In genomic region chr2:69559696-69560482, GRCh38 we compare ENCODE assay signal across 8 cellular contexts.
DNase-seq lines count a peak whose midpoint lies in the region; ATAC-seq, FAIRE-seq and TF ChIP-seq lines count a peak whose summit lies in the region.

No MANE protein-coding gene starts in this region.

- H3K27ac ChIP-seq in body of pancreas (no peak overlapping the region), kidney (ENCODE audit: low read depth in 2 of 2, low read length in 2 of 2) (peak overlapping the region in 1 of 2 donors; percentile 4), tibial nerve (no peak overlapping the region)

- POLR2A ChIA-PET in activated CD4-positive, alpha-beta T cell treated with anti-CD3 and anti-CD28 coated beads, Interleukin-2, amount 10 ng/mL, durations not matched to agents 7 days and 5 days (lab: Charles Lee) = no interaction called here

- no peak for TF ChIP-seq EP300 in tibial nerve (IDR thresholded peaks at IDR 0.05)

- WGBS in body of pancreas, 2 donors = 68 to 74% methylated on average over 6 of the region's 6 CpGs
- WGBS in tibial nerve, 2 donors = 84 to 86% methylated on average over 6 of the region's 6 CpGs

- no peaks in the 10 kb centered on the region for H3K27me3 Mint-ChIP-seq in activated CD4-positive, alpha-beta T cell treated with anti-CD3 and anti-CD28 coated beads, Interleukin-2, amount 10 ng/mL, durations not matched to agents 24 days and 14 days
- H3K27me3 Mint-ChIP-seq in activated CD4-positive, alpha-beta T cell treated with anti-CD3 and anti-CD28 coated beads, Interleukin-2, amount 10 ng/mL, durations not matched to agents 7 days and 5 days = no peaks in the 10 kb centered on the region

- ATAC-seq in HG02759 (IDR thresholded peaks at IDR 0.05; ENCODE audit: unreplicated experiment) (peak; percentile 72), body of pancreas (peak; percentile 74), GM18502 (IDR thresholded peaks at IDR 0.05; ENCODE audit: poor library complexity, unreplicated experiment) (no peak)

- no peak for TF ChIP-seq POLR2A in body of pancreas (IDR thresholded peaks at IDR 0.05)
- TF ChIP-seq POLR2A in tibial nerve (IDR thresholded peaks at IDR 0.05) = no peak

- peaks cover 12% of the 10 kb centered on the region for H3K36me3 Mint-ChIP-seq in activated CD4-positive, alpha-beta T cell treated with anti-CD3 and anti-CD28 coated beads, Interleukin-2, amount 10 ng/mL, durations not matched to agents 24 days and 14 days (ENCODE audit: low read depth)
- peaks cover 22% of the 10 kb centered on the region for H3K36me3 Mint-ChIP-seq in activated CD4-positive, alpha-beta T cell treated with anti-CD3 and anti-CD28 coated beads, Interleukin-2, amount 10 ng/mL, durations not matched to agents 7 days and 5 days (ENCODE audit: low read depth)

- peak overlapping the region; percentile 30 for H3K27ac Mint-ChIP-seq in activated CD4-positive, alpha-beta T cell treated with anti-CD3 and anti-CD28 coated beads, Interleukin-2, amount 10 ng/mL, durations not matched to agents 24 days and 14 days
- no peak overlapping the region for H3K27ac Mint-ChIP-seq in activated CD4-positive, alpha-beta T cell treated with anti-CD3 and anti-CD28 coated beads, Interleukin-2, amount 10 ng/mL, durations not matched to agents 7 days and 5 days

- no peak overlapping the region for H3K4me3 Mint-ChIP-seq in activated CD4-positive, alpha-beta T cell treated with anti-CD3 and anti-CD28 coated beads, Interleukin-2, amount 10 ng/mL, durations not matched to agents 24 days and 14 days
- no peak overlapping the region for H3K4me3 Mint-ChIP-seq in activated CD4-positive, alpha-beta T cell treated with anti-CD3 and anti-CD28 coated beads, Interleukin-2, amount 10 ng/mL, durations not matched to agents 7 days and 5 days

- peak; percentile 37 for FAIRE-seq in kidney (lab: Jason Lieb, UNC)

- H3K4me1 ChIP-seq in body of pancreas = peaks cover 19% of the 10 kb centered on the region
- H3K4me1 ChIP-seq in kidney (ENCODE audit: control insufficient read depth in 1 of 2, insufficient read depth in 1 of 2, low read depth in 1 of 2, low read length in 2 of 2) = peaks cover 13 to 26% of the 10 kb centered on the region in 2 donors
- peaks cover 0 to 18% (median 0%) of the 10 kb centered on the region in 4 donors for H3K4me1 ChIP-seq in tibial nerve

- no peaks in the 10 kb centered on the region for H3K9me3 ChIP-seq in body of pancreas
- no peaks in the 10 kb centered on the region for H3K9me3 ChIP-seq in kidney (ENCODE audit: control insufficient read depth in 1 of 2, low read length in 2 of 2)
- no peaks in the 10 kb centered on the region for H3K9me3 ChIP-seq in tibial nerve

- H3K36me3 ChIP-seq in body of pancreas (replicated peaks in 1 of 2; ENCODE audit: insufficient read depth in 1 of 2, low read depth in 2 of 2) (no peaks in the 10 kb centered on the region), kidney (ENCODE audit: control insufficient read depth in 1 of 2, insufficient read depth in 2 of 2, low read length in 2 of 2) (no peaks in the 10 kb centered on the region), tibial nerve (peaks cover 0 to 2% (median 0%) of the 10 kb centered on the region in 3 donors)

- CTCF ChIA-PET in activated CD4-positive, alpha-beta T cell treated with anti-CD3 and anti-CD28 coated beads, Interleukin-2, amount 10 ng/mL, durations not matched to agents 7 days and 5 days (lab: Charles Lee) = interaction anchor here (1.2 kb wide), 2 partner anchors 23 to 27 kb away, joined by 3 to 4 read pairs; no protein-coding TSS in a partner anchor

- H3K4me1 Mint-ChIP-seq in activated CD4-positive, alpha-beta T cell treated with anti-CD3 and anti-CD28 coated beads, Interleukin-2, amount 10 ng/mL, durations not matched to agents 24 days and 14 days = peaks cover 51% of the 10 kb centered on the region
- H3K4me1 Mint-ChIP-seq in activated CD4-positive, alpha-beta T cell treated with anti-CD3 and anti-CD28 coated beads, Interleukin-2, amount 10 ng/mL, durations not matched to agents 7 days and 5 days = peaks cover 55% of the 10 kb centered on the region

- no peaks in the 10 kb centered on the region for H3K9me3 Mint-ChIP-seq in activated CD4-positive, alpha-beta T cell treated with anti-CD3 and anti-CD28 coated beads, Interleukin-2, amount 10 ng/mL, durations not matched to agents 24 days and 14 days
- H3K9me3 Mint-ChIP-seq in activated CD4-positive, alpha-beta T cell treated with anti-CD3 and anti-CD28 coated beads, Interleukin-2, amount 10 ng/mL, durations not matched to agents 7 days and 5 days = no peaks in the 10 kb centered on the region

- intact Hi-C loops in activated CD4-positive, alpha-beta T cell treated with anti-CD3 and anti-CD28 coated beads, Interleukin-2, amount 10 ng/mL, durations not matched to agents 24 days and 14 days (cut with micrococcal nuclease) = loop anchor here (1.0 kb wide), 3 partner anchors 88 to 257 kb away; no protein-coding TSS in a partner anchor
- intact Hi-C loops in body of pancreas (cut with DNase I) = loop anchor here (5.0 kb wide), 1 partner anchor 152 kb away; no protein-coding TSS in a partner anchor
- intact Hi-C loops in kidney (cut with DNase I) = loop anchor here (10.0 kb wide), 1 partner anchor 155 kb away; no protein-coding TSS in a partner anchor

- H3K4me3 ChIP-seq in body of pancreas (no peak overlapping the region), kidney (ENCODE audit: low read length in 2 of 2) (no peak overlapping the region), tibial nerve (no peak overlapping the region)

- H3K27me3 ChIP-seq in body of pancreas (no peaks in the 10 kb centered on the region), tibial nerve (no peaks in the 10 kb centered on the region)

- DNase-seq in activated CD4-positive, alpha-beta T cell treated with anti-CD3 and anti-CD28 coated beads, Interleukin-2, amount 10 ng/mL, durations not matched to agents 24 days and 14 days = peak; percentile 68
- no peak for DNase-seq in activated CD4-positive, alpha-beta T cell treated with anti-CD3 and anti-CD28 coated beads, Interleukin-2, amount 10 ng/mL, durations not matched to agents 7 days and 5 days
- peak; percentile 83 for DNase-seq in NCI-H82 (lab: John Stamatoyannopoulos, UW)
- peak in 3 of 4 donors; percentile 24 to 64 (median 45) for DNase-seq in body of pancreas
- DNase-seq in kidney = no peak
- no peak for DNase-seq in tibial nerve (ENCODE audit: low spot score in 2 of 2)

- no peak overlapping the region for H3K9ac ChIP-seq in kidney (ENCODE audit: low read length in 2 of 2)

- peak; percentile 32 to 84 (median 78) for TF ChIP-seq CTCF in body of pancreas (IDR thresholded peaks at IDR 0.05)
- TF ChIP-seq CTCF in kidney (IDR thresholded peaks at IDR 0.05; ENCODE audit: borderline replicate concordance, extremely low read depth, insufficient read depth) = peak; percentile 72
- peak; percentile 28 to 67 (median 59) for TF ChIP-seq CTCF in tibial nerve (IDR thresholded peaks at IDR 0.05)

Comparison
In these comparisons a context has a peak if more than half of its experiments do, and no peak if none do; other contexts are left out.
1. DNase-seq: peak in activated CD4-positive, alpha-beta T cell treated with anti-CD3 and anti-CD28 coated beads, Interleukin-2, amount 10 ng/mL, durations not matched to agents 24 days and 14 days (single experiment), NCI-H82 (single experiment) and body of pancreas (3 of 4); none in activated CD4-positive, alpha-beta T cell treated with anti-CD3 and anti-CD28 coated beads, Interleukin-2, amount 10 ng/mL, durations not matched to agents 7 days and 5 days (single experiment), kidney (single experiment) and tibial nerve (0 of 2).
2. Peak in every context shown above with its lines, with median percentiles within 50 percentile points of each other: CTCF ChIP-seq.